In the genomic region with DNA sequence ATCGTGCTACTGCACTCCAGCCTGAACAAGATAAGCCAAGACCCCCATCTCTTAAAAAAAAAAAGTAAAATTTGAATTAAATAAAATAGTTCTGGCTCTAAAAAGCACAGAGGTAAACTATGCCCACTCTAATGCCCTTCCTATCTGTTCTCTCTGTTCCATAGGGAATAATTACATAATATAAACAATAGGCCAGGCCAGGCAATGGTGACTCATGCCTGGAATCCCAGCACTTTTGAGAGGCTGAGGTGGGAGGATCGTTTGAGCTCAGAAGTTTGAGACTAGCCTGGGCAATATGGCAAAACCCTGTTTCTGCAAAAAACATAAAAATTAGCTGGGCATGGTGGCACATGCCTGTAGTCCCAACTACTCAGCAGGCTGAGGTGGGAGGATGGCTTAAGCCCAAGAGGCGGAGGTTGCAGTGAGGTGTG, we compare ENCODE assay signal across 12 cellular contexts. TPM values are rescaled to one million over a fixed set of nuclear protein-coding genes. Genes with fewer than 3 reads are reported as not detected.
A peak's percentile ranks its signal among the peaks of the same experiment; 100 is the strongest.
DNase-seq lines count a peak whose midpoint lies in the region; ATAC-seq and TF ChIP-seq lines count a peak whose summit lies in the region.
"Had no signal": no experiment of that assay in that cellular context is flagged by ENCODE, and none has a peak within 500 bp of the region (broad histone marks: within the 10 kb centered on the region; RNA-seq: fewer than 3 reads in every experiment).

No MANE protein-coding gene starts in this region.

- H3K4me1 ChIP-seq in Caco-2 (peaks cover 80% of the 10 kb centered on the region), mammary epithelial cell (ENCODE audit: insufficient read depth, low read length) (peaks cover 32% of the 10 kb centered on the region)

- H3K9me3 Mint-ChIP-seq in Caco-2 (ENCODE audit: unreplicated experiment) = no peaks in the 10 kb centered on the region
- no peaks in the 10 kb centered on the region for H3K9me3 Mint-ChIP-seq in nephron
- H3K9me3 Mint-ChIP-seq: activated naive CD8-positive, alpha-beta T cell treated with anti-CD3 and anti-CD28 coated beads, Interleukin-2, amount 50 U/mL, for 24 hours; T-helper 1 cell treated with Interleukin-12 subunit alpha and Interleukin-12 subunit beta and Interleukin-4 antibody, amounts not matched to agents 30 μg/mL and 1 μg/mL, for 36 hours had no signal

- H3K27ac Mint-ChIP-seq in Caco-2 (ENCODE audit: unreplicated experiment) (peak overlapping the region; percentile 39), nephron (peak overlapping the region; percentile 26 to 75 (median 75))
- H3K27ac Mint-ChIP-seq: activated naive CD8-positive, alpha-beta T cell treated with anti-CD3 and anti-CD28 coated beads, Interleukin-2, amount 50 U/mL, for 24 hours; T-helper 1 cell treated with Interleukin-12 subunit alpha and Interleukin-12 subunit beta and Interleukin-4 antibody, amounts not matched to agents 30 μg/mL and 1 μg/mL, for 36 hours had no signal

- H3K79me2 ChIP-seq in mammary epithelial cell (ENCODE audit: insufficient read depth, low read length) = peaks cover 98% of the 10 kb centered on the region

- H3K4me3 ChIP-seq in Caco-2 (ENCODE audit: low read depth, low read length) = no peak overlapping the region
- H3K4me3 ChIP-seq in mammary epithelial cell (replicated peaks in 1 of 3; ENCODE audit: insufficient read depth in 1 of 3, low read depth in 2 of 3, low read length in 3 of 3) = no peak overlapping the region
- H3K4me3 ChIP-seq: sigmoid colon had no signal

- H3K4me3 Mint-ChIP-seq in Caco-2 (ENCODE audit: unreplicated experiment) = no peak overlapping the region
- H3K4me3 Mint-ChIP-seq in nephron = peak overlapping the region in 1 of 3 experiments; percentile 16
- H3K4me3 Mint-ChIP-seq: activated naive CD8-positive, alpha-beta T cell treated with anti-CD3 and anti-CD28 coated beads, Interleukin-2, amount 50 U/mL, for 24 hours; T-helper 1 cell treated with Interleukin-12 subunit alpha and Interleukin-12 subunit beta and Interleukin-4 antibody, amounts not matched to agents 30 μg/mL and 1 μg/mL, for 36 hours had no signal

- H2AFZ ChIP-seq in mammary epithelial cell (ENCODE audit: low read depth, low read length) = no peak overlapping the region

- in situ Hi-C loops in mammary epithelial cell (cut with MboI; ENCODE audit: low sequenced_read_pairs in 2 of 2) = no loop called here

- POLR2A ChIA-PET in Caco-2 (lab: Charles Lee) = no interaction called here

- no peaks in the 10 kb centered on the region for H3K36me3 ChIP-seq in Caco-2 (ENCODE audit: control insufficient read depth, insufficient read depth, low read length)
- no peaks in the 10 kb centered on the region for H3K36me3 ChIP-seq in mammary epithelial cell (ENCODE audit: insufficient read depth, low read length)
- H3K36me3 ChIP-seq: sigmoid colon had no signal

- intact Hi-C loops in Caco-2 (cut with micrococcal nuclease; ENCODE audit: unreplicated experiment) = loop anchor here (1.0 kb wide), 1 partner anchor 7 kb away; no protein-coding TSS in a partner anchor
- intact Hi-C loops in mammary epithelial cell (cut with micrococcal nuclease) = no loop called here

- H3K27me3 ChIP-seq in Caco-2 (replicated peaks; ENCODE audit: control insufficient read depth, insufficient read depth, low read length) (no peaks in the 10 kb centered on the region), mammary epithelial cell (ENCODE audit: insufficient read depth, low read length) (no peaks in the 10 kb centered on the region)
- H3K27me3 ChIP-seq: sigmoid colon had no signal

- H3K9ac ChIP-seq in mammary epithelial cell (ENCODE audit: insufficient read depth, low read length) = no peak overlapping the region

- ATAC-seq in HG02973 (IDR thresholded peaks at IDR 0.05; ENCODE audit: unreplicated experiment) = no peak
- ATAC-seq: activated naive CD8-positive, alpha-beta T cell treated with anti-CD3 and anti-CD28 coated beads, Interleukin-2, amount 50 U/mL, for 24 hours had no signal

- DNase-seq in Caco-2 (no peak), LoVo (ENCODE audit: low spot score) (peak; percentile 51), mammary epithelial cell (peak; percentile 61), T-helper 9 cell (no peak), mucosa of gallbladder (ENCODE audit: low spot score) (no peak)
- DNase-seq in activated effector memory CD4-positive, alpha-beta T cell treated with anti-CD3 and anti-CD28 coated beads, Interleukin-2, amount 50 U/mL, for 16 hours = no peak
- DNase-seq: activated naive CD8-positive, alpha-beta T cell treated with anti-CD3 and anti-CD28 coated beads, Interleukin-2, amount 50 U/mL, for 24 hours; effector memory CD4-positive, alpha-beta T cell; sigmoid colon had no signal

- TF ChIP-seq CTCF in Caco-2 (IDR thresholded peaks at IDR 0.05; ENCODE audit: insufficient read depth in 1 of 2, low read depth in 1 of 2, low read length in 1 of 2, severe bottlenecking in 1 of 2, unreplicated experiment in 1 of 2) = no peak
- no peak for TF ChIP-seq CTCF in mammary epithelial cell (conservative IDR thresholded peaks at IDR 0.05 in 1 of 2, IDR thresholded peaks at IDR 0.05 in 1 of 2; ENCODE audit: extremely low read depth in 1 of 2, insufficient read depth in 1 of 2, low read depth in 1 of 2, low read length in 2 of 2)
- no peak for TF ChIP-seq CTCF in nephron (IDR thresholded peaks at IDR 0.05; ENCODE audit: unreplicated experiment in 3 of 3)

- H3K27me3 Mint-ChIP-seq in Caco-2 (ENCODE audit: insufficient read depth, unreplicated experiment) (no peaks in the 10 kb centered on the region), nephron (ENCODE audit: low read depth) (peaks cover 4% of the 10 kb centered on the region)

- H3K9me3 ChIP-seq in Caco-2 = no peaks in the 10 kb centered on the region
- no peaks in the 10 kb centered on the region for H3K9me3 ChIP-seq in mammary epithelial cell (replicated peaks; ENCODE audit: insufficient read depth, low read length)
- H3K9me3 ChIP-seq: sigmoid colon had no signal

- peak overlapping the region; percentile 6 for H3K4me2 ChIP-seq in mammary epithelial cell (ENCODE audit: insufficient read depth, low read depth, low read length)

- peaks cover 40% of the 10 kb centered on the region for H3K36me3 Mint-ChIP-seq in Caco-2 (ENCODE audit: insufficient read depth, unreplicated experiment)
- no peaks in the 10 kb centered on the region for H3K36me3 Mint-ChIP-seq in nephron (ENCODE audit: low read depth)

- peaks cover 55% of the 10 kb centered on the region for H3K4me1 Mint-ChIP-seq in Caco-2 (ENCODE audit: low read depth, unreplicated experiment)
- peaks cover 70% of the 10 kb centered on the region for H3K4me1 Mint-ChIP-seq in nephron
- H3K4me1 Mint-ChIP-seq: activated naive CD8-positive, alpha-beta T cell treated with anti-CD3 and anti-CD28 coated beads, Interleukin-2, amount 50 U/mL, for 24 hours had no signal

- dilution Hi-C loops in mammary epithelial cell (cut with HindIII; ENCODE audit: low sequenced_read_pairs) = no loop called here

- H4K20me1 ChIP-seq in mammary epithelial cell (ENCODE audit: insufficient read depth, low read length) = peaks cover 14% of the 10 kb centered on the region

- no peak overlapping the region for H3K27ac ChIP-seq in mammary epithelial cell (ENCODE audit: insufficient read depth, low read depth, low read length)

- CTCF ChIA-PET in Caco-2 (lab: Charles Lee) = no interaction called here
- CTCF ChIA-PET in mammary epithelial cell (lab: Charles Lee; ENCODE audit: low non-redundant PET) = no interaction called here

- WGBS in mammary epithelial cell (ENCODE audit: low coverage, missing lambda C conversion rate) = 50% methylated on average over 2 of the region's 3 CpGs

- BruUV-seq in Caco-2 (replicated peaks; lab: Mats Ljungman, UMichigan) = no TSS peak
- BruUV-seq in mammary epithelial cell (replicated peaks; lab: Mats Ljungman, UMichigan) = no TSS peak

RNA-seq across cellular contexts. Expression of a gene that starts 47.4 kb away (rescaled TPM):
- total RNA-seq in Caco-2 (2022) = 67.6 and 73.3 TPM in 2 replicates
- total RNA-seq in mammary epithelial cell = 10 to 100 TPM; 34.3 to 69.7 TPM
- 13.1 TPM for polyA plus RNA-seq in mammary epithelial cell
- 126 TPM for polyA minus RNA-seq in mammary epithelial cell
- total RNA-seq in mucosa of gallbladder = 16.2 TPM

Comparison
In these comparisons a context has a peak if more than half of its experiments do, and no peak if none do; other contexts are left out.
1. DNase-seq: peak in LoVo (single experiment) and mammary epithelial cell (single experiment); none in Caco-2 (0 of 2), T-helper 9 cell (single experiment), activated effector memory CD4-positive, alpha-beta T cell treated with anti-CD3 and anti-CD28 coated beads, Interleukin-2, amount 50 U/mL, for 16 hours (single experiment) and mucosa of gallbladder (single experiment).